In genomic region chr2:35495182-35495581, GRCh38 we compare ENCODE assay signal across 2 cellular contexts.
TF ChIP-seq lines count a peak whose summit lies in the region.

No MANE protein-coding gene starts in this region.

TF ChIP-seq in GM23338, 12 proteins besides CTCF, POLR2A, EP300 and RAD21 (continued from another document):
- TF ChIP-seq, protein P1, sequence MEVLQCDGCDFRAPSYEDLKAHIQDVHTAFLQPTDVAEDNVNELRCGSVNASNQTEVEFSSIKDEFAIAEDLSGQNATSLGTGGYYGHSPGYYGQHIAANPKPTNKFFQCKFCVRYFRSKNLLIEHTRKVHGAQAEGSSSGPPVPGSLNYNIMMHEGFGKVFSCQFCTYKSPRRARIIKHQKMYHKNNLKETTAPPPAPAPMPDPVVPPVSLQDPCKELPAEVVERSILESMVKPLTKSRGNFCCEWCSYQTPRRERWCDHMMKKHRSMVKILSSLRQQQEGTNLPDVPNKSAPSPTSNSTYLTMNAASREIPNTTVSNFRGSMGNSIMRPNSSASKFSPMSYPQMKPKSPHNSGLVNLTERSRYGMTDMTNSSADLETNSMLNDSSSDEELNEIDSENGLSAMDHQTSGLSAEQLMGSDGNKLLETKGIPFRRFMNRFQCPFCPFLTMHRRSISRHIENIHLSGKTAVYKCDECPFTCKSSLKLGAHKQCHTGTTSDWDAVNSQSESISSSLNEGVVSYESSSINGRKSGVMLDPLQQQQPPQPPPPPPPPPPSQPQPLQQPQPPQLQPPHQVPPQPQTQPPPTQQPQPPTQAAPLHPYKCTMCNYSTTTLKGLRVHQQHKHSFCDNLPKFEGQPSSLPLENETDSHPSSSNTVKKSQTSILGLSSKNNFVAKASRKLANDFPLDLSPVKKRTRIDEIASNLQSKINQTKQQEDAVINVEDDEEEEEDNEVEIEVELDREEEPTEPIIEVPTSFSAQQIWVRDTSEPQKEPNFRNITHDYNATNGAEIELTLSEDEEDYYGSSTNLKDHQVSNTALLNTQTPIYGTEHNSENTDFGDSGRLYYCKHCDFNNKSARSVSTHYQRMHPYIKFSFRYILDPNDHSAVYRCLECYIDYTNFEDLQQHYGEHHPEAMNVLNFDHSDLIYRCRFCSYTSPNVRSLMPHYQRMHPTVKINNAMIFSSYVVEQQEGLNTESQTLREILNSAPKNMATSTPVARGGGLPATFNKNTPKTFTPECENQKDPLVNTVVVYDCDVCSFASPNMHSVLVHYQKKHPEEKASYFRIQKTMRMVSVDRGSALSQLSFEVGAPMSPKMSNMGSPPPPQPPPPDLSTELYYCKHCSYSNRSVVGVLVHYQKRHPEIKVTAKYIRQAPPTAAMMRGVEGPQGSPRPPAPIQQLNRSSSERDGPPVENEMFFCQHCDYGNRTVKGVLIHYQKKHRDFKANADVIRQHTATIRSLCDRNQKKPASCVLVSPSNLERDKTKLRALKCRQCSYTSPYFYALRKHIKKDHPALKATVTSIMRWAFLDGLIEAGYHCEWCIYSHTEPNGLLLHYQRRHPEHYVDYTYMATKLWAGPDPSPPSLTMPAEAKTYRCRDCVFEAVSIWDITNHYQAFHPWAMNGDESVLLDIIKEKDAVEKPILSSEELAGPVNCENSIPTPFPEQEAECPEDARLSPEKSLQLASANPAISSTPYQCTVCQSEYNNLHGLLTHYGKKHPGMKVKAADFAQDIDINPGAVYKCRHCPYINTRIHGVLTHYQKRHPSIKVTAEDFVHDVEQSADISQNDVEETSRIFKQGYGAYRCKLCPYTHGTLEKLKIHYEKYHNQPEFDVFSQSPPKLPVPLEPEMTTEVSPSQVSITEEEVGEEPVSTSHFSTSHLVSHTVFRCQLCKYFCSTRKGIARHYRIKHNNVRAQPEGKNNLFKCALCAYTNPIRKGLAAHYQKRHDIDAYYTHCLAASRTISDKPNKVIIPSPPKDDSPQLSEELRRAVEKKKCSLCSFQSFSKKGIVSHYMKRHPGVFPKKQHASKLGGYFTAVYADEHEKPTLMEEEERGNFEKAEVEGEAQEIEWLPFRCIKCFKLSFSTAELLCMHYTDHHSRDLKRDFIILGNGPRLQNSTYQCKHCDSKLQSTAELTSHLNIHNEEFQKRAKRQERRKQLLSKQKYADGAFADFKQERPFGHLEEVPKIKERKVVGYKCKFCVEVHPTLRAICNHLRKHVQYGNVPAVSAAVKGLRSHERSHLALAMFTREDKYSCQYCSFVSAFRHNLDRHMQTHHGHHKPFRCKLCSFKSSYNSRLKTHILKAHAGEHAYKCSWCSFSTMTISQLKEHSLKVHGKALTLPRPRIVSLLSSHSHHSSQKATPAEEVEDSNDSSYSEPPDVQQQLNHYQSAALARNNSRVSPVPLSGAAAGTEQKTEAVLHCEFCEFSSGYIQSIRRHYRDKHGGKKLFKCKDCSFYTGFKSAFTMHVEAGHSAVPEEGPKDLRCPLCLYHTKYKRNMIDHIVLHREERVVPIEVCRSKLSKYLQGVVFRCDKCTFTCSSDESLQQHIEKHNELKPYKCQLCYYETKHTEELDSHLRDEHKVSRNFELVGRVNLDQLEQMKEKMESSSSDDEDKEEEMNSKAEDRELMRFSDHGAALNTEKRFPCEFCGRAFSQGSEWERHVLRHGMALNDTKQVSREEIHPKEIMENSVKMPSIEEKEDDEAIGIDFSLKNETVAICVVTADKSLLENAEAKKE (CRISPR knock-in tag; IDR thresholded peaks at IDR 0.05), result no peak
- TF ChIP-seq REST (IDR thresholded peaks at IDR 0.05; ENCODE audit: unreplicated experiment) (no peak), STAT1 (IDR thresholded peaks at IDR 0.05; ENCODE audit: unreplicated experiment) (no peak), NANOG (IDR thresholded peaks at IDR 0.05; ENCODE audit: borderline replicate concordance) (no peak), ETS1 (IDR thresholded peaks at IDR 0.05) (no peak)

TF ChIP-seq in WTC11, 78 proteins besides CTCF, POLR2A, EP300 and RAD21 (continued from another document):
- TF ChIP-seq, protein P2, sequence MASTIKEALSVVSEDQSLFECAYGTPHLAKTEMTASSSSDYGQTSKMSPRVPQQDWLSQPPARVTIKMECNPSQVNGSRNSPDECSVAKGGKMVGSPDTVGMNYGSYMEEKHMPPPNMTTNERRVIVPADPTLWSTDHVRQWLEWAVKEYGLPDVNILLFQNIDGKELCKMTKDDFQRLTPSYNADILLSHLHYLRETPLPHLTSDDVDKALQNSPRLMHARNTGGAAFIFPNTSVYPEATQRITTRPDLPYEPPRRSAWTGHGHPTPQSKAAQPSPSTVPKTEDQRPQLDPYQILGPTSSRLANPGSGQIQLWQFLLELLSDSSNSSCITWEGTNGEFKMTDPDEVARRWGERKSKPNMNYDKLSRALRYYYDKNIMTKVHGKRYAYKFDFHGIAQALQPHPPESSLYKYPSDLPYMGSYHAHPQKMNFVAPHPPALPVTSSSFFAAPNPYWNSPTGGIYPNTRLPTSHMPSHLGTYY (CRISPR knock-in tag; IDR thresholded peaks at IDR 0.05), result no peak
